Comparison of ENCODE assay signal across 30 cellular contexts in the genomic region with DNA sequence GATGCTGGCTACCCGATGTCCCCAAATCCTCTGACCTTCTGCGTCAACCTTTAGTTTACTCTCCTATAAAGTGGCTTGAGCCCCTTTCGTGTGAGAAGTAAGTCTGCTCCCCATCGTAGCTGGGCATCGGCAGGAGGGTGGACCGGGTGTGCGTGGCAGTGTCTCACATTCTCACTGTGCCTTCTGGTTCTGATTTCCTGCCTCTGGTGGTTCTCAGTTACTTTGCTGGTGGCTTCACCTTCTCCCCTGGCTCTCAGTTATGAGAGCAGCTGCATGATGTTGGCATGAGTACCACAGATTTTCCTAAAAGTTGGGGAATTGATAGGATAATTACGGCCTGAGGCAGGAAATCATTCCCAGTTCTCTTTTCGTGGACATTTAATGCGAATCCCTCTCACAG.
"Had no signal": no experiment of that assay in that cellular context is flagged by ENCODE, and none has a peak within 500 bp of the region (broad histone marks: within the 10 kb centered on the region; RNA-seq: fewer than 3 reads in every experiment).

No MANE protein-coding gene starts in this region.

- H3K36me3 ChIP-seq: brain microvascular endothelial cell, esophagus muscularis mucosa, gastroesophageal sphincter, heart right ventricle had no signal

- H3K27me3 ChIP-seq: brain microvascular endothelial cell, esophagus muscularis mucosa, heart right ventricle, hepatocyte had no signal

- H3K9me3 ChIP-seq: esophagus muscularis mucosa, gastroesophageal sphincter, heart right ventricle had no signal

- H3K4me1 ChIP-seq: esophagus muscularis mucosa, heart right ventricle had no signal

- H3K27ac ChIP-seq: brain microvascular endothelial cell, esophagus muscularis mucosa, gastroesophageal sphincter, heart right ventricle, hepatocyte had no signal

- DNase-seq: activated CD4-positive, alpha-beta memory T cell treated with anti-CD3 and anti-CD28 coated beads, Interleukin-2, amount 10 ng/mL, durations not matched to agents 7 days and 5 days; activated CD4-positive, alpha-beta T cell treated with anti-CD3 and anti-CD28 coated beads for 36 hours; activated CD4-positive, alpha-beta T cell treated with anti-CD3 and anti-CD28 coated beads, Interleukin-2, amount 10 ng/mL, durations not matched to agents 24 days and 14 days; activated CD4-positive, alpha-beta T cell treated with anti-CD3 and anti-CD28 coated beads, Interleukin-2, amount 50 U/mL, for 4 hours; activated CD4-positive, CD25-positive, alpha-beta regulatory T cell; activated CD4-positive, CD25-positive, alpha-beta regulatory T cell treated with anti-CD3 and anti-CD28 coated beads, Interleukin-2, amount 50 U/mL, for 72 hours; activated CD8-positive, alpha-beta memory T cell treated with anti-CD3 and anti-CD28 coated beads, Interleukin-2, amount 50 U/mL, for 48 hours; activated gamma-delta T cell; activated naive CD4-positive, alpha-beta T cell; activated naive CD4-positive, alpha-beta T cell treated with anti-CD3 and anti-CD28 coated beads, Interleukin-2, amount 10 ng/mL, durations not matched to agents 7 days and 5 days; activated naive CD8-positive, alpha-beta T cell treated with anti-CD3 and anti-CD28 coated beads, Interleukin-2, amount 10 ng/mL, durations not matched to agents 7 days and 5 days; activated T-cell treated with anti-CD3 and anti-CD28 coated beads for 4 hours; activated T-cell treated with anti-CD3 and anti-CD28 coated beads, Interleukin-2, amount 50 U/mL, for 24 hours; activated T-cell treated with anti-CD3 and anti-CD28 coated beads, Interleukin-2, amount 50 U/mL, for 72 hours; brain microvascular endothelial cell; caudate nucleus; cortex of kidney; dermis blood vessel endothelial cell; effector CD4-positive, alpha-beta T cell; effector memory CD8-positive, alpha-beta T cell; erythroblast; foreskin melanocyte; heart right ventricle; T-helper 2 cell had no signal

- H3K4me3 ChIP-seq: esophagus muscularis mucosa, gastroesophageal sphincter, heart right ventricle, hepatocyte had no signal

- H3K4me2 ChIP-seq: hepatocyte had no signal

- FAIRE-seq: astrocyte, colon had no signal

- ATAC-seq: activated CD4-positive, alpha-beta T cell treated with anti-CD3 and anti-CD28 coated beads for 36 hours; activated naive CD4-positive, alpha-beta T cell treated with anti-CD3 and anti-CD28 coated beads, Interleukin-2, amount 50 U/mL, for 72 hours; activated T-cell treated with anti-CD3 and anti-CD28 coated beads, Interleukin-2, amount 50 U/mL, for 72 hours; effector memory CD8-positive, alpha-beta T cell; gastroesophageal sphincter; heart right ventricle had no signal

- H2AFZ ChIP-seq: hepatocyte had no signal
